1 cellular context compared by ENCODE assay signal in the genomic region with DNA sequence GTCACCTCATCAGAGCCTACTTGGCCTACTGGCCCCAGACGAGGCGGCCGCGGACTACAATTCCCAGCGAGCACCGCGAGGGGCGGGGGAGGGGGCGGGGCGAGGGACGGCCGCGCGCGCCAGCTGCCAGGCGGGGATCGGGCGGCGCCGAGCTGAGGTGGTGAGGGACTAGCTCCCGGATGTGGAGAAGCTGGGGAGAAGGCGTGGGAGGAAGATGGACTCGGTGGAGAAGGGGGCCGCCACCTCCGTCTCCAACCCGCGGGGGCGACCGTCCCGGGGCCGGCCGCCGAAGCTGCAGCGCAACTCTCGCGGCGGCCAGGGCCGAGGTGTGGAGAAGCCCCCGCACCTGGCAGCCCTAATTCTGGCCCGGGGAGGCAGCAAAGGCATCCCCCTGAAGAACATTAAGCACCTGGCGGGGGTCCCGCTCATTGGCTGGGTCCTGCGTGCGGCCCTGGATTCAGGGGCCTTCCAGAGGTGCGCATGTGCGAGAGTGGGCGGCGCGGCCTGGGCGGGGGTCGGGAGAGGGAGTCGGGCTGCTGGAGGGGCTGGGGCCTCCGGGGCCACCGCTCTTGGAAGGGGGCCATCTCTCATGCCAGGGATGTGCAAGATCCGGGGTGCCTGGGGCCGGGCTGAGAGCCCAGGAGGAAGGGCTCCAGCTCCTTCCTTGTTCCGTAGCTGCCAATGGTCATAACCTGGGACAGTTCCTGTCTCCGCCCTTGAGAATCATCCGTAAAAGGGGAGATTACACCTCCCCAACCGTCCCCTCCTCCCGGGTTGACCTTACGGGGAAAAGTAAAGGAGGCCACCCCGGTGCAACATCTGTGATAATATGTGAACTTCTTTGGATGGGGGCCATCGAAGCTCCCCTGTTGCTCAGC.
TF ChIP-seq lines count a peak whose summit lies in the region.

A gene (plus strand): TSS at position 129 of the 878 bp plus-strand sequence. CDS start 86 bp downstream, at position 215.

TF ChIP-seq in K562, 482 proteins besides CTCF, POLR2A, EP300 and RAD21 (continued from another document and continues in another):
- TF ChIP-seq MEF2D (tag; conservative IDR thresholded peaks at IDR 0.05; ENCODE audit: low read depth) (no peak), GABPA (tag; conservative IDR thresholded peaks at IDR 0.05; ENCODE audit: low read depth) (no peak; the same call in 1 of the 2 replicates), MYBL2 (IDR thresholded peaks at IDR 0.05; ENCODE audit: low read depth) (no peak), MYBL2 (CRISPR knock-in tag; IDR thresholded peaks at IDR 0.05; ENCODE audit: borderline replicate concordance) (no peak), RHOXF2B (CRISPR knock-in tag; conservative IDR thresholded peaks at IDR 0.05) (no peak), DACH1 (IDR thresholded peaks at IDR 0.05; ENCODE audit: partially characterized antibody) (no peak), ZNF561 (CRISPR knock-in tag; conservative IDR thresholded peaks at IDR 0.05) (no peak), ZNF766 (CRISPR knock-in tag; conservative IDR thresholded peaks at IDR 0.05) (no peak), MIER1 (IDR thresholded peaks at IDR 0.05; ENCODE audit: low read depth) (no peak), NCOA2 (IDR thresholded peaks at IDR 0.05; ENCODE audit: partially characterized antibody in 2 of 2) (no peak), TARDBP (IDR thresholded peaks at IDR 0.05) (no peak), NELFE (IDR thresholded peaks at IDR 0.05; ENCODE audit: insufficient read depth, insufficient read length) (no peak), SAFB (IDR thresholded peaks at IDR 0.05; ENCODE audit: borderline replicate concordance, low read depth, low read length) (no peak), NFIC (IDR thresholded peaks at IDR 0.05) (peak; percentile 91), NFIX (CRISPR knock-in tag; IDR thresholded peaks at IDR 0.05; ENCODE audit: low read depth) (no peak), BCOR (IDR thresholded peaks at IDR 0.05) (no peak; the same call in 1 of the 2 replicates), ZNF324 (CRISPR knock-in tag; IDR thresholded peaks at IDR 0.05) (no peak), ZNF253 (CRISPR knock-in tag; conservative IDR thresholded peaks at IDR 0.05) (no peak), RFX1 (IDR thresholded peaks at IDR 0.05) (no peak), CC2D1A (IDR thresholded peaks at IDR 0.05) (peak; percentile 49; the same call in 1 of the 2 replicates), ZC3H4 (CRISPR knock-in tag; IDR thresholded peaks at IDR 0.05; ENCODE audit: borderline replicate concordance) (no peak), SP1 (CRISPR knock-in tag; IDR thresholded peaks at IDR 0.05) (no peak), DPF2 (IDR thresholded peaks at IDR 0.05) (peak; percentile 62; the same call in 1 of the 2 replicates), ARID2 (IDR thresholded peaks at IDR 0.05) (no peak), ZNF133 (CRISPR knock-in tag; IDR thresholded peaks at IDR 0.05) (no peak), NFRKB (IDR thresholded peaks at IDR 0.05; ENCODE audit: low read depth) (no peak; the same call in 1 of the 2 replicates), SMAD1 (IDR thresholded peaks at IDR 0.05; ENCODE audit: low read depth, low read length, partially characterized antibody) (no peak), PRPF4 (IDR thresholded peaks at IDR 0.05; ENCODE audit: insufficient read depth, low read depth, low read length, poor library complexity, severe bottlenecking) (no peak), HMG20B (CRISPR knock-in tag; IDR thresholded peaks at IDR 0.05) (no peak), ZNF263 (CRISPR knock-in tag; IDR thresholded peaks at IDR 0.05; ENCODE audit: borderline replicate concordance) (no peak), ARNT (IDR thresholded peaks at IDR 0.05) (0 out of 4 replicates have a peak, but pooled peaks of 1 of the 2 experiments have one; percentile 30), DDX20 (tag; IDR thresholded peaks at IDR 0.05; ENCODE audit: low read depth) (no peak), TEAD2 (tag; IDR thresholded peaks at IDR 0.05) (no peak), SP2 (IDR thresholded peaks at IDR 0.05; ENCODE audit: extremely low read depth, low read depth, low read length, poor library complexity, severe bottlenecking) (no peak), EHMT2 (IDR thresholded peaks at IDR 0.05) (no peak; the same call in 1 of the 2 replicates), ZKSCAN1 (IDR thresholded peaks at IDR 0.05; ENCODE audit: low read depth, low read length) (0 out of 2 replicates have a peak, but pooled peaks have one; percentile 20), RUNX1 (IDR thresholded peaks at IDR 0.05; ENCODE audit: low read depth) (no peak), ZNF41 (CRISPR knock-in tag; conservative IDR thresholded peaks at IDR 0.05) (no peak), MAFK (IDR thresholded peaks at IDR 0.05; ENCODE audit: low read length) (no peak), L3MBTL2 (IDR thresholded peaks at IDR 0.05) (no peak), NFXL1 (CRISPR knock-in tag; IDR thresholded peaks at IDR 0.05) (no peak), KDM2B (CRISPR knock-in tag; IDR thresholded peaks at IDR 0.05) (no peak), PHF20 (IDR thresholded peaks at IDR 0.05; ENCODE audit: partially characterized antibody) (no peak), CCNT2 (IDR thresholded peaks at IDR 0.05; ENCODE audit: borderline replicate concordance, extremely low read depth, insufficient read length, low read depth, low read length) (peak; percentile 23), MCM7 (IDR thresholded peaks at IDR 0.05) (no peak), ZNF143 (CRISPR knock-in tag; IDR thresholded peaks at IDR 0.05) (peak; percentile 77), GABPB2 (CRISPR knock-in tag; conservative IDR thresholded peaks at IDR 0.05) (no peak)
- TF ChIP-seq, protein P1, sequence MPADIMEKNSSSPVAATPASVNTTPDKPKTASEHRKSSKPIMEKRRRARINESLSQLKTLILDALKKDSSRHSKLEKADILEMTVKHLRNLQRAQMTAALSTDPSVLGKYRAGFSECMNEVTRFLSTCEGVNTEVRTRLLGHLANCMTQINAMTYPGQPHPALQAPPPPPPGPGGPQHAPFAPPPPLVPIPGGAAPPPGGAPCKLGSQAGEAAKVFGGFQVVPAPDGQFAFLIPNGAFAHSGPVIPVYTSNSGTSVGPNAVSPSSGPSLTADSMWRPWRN (IDR thresholded peaks at IDR 0.05; ENCODE audit: low read depth) = no peak
- TF ChIP-seq, protein P2, sequence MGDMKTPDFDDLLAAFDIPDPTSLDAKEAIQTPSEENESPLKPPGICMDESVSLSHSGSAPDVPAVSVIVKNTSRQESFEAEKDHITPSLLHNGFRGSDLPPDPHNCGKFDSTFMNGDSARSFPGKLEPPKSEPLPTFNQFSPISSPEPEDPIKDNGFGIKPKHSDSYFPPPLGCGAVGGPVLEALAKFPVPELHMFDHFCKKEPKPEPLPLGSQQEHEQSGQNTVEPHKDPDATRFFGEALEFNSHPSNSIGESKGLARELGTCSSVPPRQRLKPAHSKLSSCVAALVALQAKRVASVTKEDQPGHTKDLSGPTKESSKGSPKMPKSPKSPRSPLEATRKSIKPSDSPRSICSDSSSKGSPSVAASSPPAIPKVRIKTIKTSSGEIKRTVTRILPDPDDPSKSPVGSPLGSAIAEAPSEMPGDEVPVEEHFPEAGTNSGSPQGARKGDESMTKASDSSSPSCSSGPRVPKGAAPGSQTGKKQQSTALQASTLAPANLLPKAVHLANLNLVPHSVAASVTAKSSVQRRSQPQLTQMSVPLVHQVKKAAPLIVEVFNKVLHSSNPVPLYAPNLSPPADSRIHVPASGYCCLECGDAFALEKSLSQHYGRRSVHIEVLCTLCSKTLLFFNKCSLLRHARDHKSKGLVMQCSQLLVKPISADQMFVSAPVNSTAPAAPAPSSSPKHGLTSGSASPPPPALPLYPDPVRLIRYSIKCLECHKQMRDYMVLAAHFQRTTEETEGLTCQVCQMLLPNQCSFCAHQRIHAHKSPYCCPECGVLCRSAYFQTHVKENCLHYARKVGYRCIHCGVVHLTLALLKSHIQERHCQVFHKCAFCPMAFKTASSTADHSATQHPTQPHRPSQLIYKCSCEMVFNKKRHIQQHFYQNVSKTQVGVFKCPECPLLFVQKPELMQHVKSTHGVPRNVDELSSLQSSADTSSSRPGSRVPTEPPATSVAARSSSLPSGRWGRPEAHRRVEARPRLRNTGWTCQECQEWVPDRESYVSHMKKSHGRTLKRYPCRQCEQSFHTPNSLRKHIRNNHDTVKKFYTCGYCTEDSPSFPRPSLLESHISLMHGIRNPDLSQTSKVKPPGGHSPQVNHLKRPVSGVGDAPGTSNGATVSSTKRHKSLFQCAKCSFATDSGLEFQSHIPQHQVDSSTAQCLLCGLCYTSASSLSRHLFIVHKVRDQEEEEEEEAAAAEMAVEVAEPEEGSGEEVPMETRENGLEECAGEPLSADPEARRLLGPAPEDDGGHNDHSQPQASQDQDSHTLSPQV (IDR thresholded peaks at IDR 0.05) = no peak
- TF ChIP-seq, protein P3, sequence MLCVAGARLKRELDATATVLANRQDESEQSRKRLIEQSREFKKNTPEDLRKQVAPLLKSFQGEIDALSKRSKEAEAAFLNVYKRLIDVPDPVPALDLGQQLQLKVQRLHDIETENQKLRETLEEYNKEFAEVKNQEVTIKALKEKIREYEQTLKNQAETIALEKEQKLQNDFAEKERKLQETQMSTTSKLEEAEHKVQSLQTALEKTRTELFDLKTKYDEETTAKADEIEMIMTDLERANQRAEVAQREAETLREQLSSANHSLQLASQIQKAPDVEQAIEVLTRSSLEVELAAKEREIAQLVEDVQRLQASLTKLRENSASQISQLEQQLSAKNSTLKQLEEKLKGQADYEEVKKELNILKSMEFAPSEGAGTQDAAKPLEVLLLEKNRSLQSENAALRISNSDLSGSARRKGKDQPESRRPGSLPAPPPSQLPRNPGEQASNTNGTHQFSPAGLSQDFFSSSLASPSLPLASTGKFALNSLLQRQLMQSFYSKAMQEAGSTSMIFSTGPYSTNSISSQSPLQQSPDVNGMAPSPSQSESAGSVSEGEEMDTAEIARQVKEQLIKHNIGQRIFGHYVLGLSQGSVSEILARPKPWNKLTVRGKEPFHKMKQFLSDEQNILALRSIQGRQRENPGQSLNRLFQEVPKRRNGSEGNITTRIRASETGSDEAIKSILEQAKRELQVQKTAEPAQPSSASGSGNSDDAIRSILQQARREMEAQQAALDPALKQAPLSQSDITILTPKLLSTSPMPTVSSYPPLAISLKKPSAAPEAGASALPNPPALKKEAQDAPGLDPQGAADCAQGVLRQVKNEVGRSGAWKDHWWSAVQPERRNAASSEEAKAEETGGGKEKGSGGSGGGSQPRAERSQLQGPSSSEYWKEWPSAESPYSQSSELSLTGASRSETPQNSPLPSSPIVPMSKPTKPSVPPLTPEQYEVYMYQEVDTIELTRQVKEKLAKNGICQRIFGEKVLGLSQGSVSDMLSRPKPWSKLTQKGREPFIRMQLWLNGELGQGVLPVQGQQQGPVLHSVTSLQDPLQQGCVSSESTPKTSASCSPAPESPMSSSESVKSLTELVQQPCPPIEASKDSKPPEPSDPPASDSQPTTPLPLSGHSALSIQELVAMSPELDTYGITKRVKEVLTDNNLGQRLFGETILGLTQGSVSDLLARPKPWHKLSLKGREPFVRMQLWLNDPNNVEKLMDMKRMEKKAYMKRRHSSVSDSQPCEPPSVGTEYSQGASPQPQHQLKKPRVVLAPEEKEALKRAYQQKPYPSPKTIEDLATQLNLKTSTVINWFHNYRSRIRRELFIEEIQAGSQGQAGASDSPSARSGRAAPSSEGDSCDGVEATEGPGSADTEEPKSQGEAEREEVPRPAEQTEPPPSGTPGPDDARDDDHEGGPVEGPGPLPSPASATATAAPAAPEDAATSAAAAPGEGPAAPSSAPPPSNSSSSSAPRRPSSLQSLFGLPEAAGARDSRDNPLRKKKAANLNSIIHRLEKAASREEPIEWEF (CRISPR knock-in tag; IDR thresholded peaks at IDR 0.05) = no peak
- TF ChIP-seq, protein P4, sequence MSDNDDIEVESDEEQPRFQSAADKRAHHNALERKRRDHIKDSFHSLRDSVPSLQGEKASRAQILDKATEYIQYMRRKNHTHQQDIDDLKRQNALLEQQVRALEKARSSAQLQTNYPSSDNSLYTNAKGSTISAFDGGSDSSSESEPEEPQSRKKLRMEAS (CRISPR knock-in tag; IDR thresholded peaks at IDR 0.05) = 0 out of 2 replicates have a peak, but pooled peaks have one; percentile 40
- TF ChIP-seq, protein P5, sequence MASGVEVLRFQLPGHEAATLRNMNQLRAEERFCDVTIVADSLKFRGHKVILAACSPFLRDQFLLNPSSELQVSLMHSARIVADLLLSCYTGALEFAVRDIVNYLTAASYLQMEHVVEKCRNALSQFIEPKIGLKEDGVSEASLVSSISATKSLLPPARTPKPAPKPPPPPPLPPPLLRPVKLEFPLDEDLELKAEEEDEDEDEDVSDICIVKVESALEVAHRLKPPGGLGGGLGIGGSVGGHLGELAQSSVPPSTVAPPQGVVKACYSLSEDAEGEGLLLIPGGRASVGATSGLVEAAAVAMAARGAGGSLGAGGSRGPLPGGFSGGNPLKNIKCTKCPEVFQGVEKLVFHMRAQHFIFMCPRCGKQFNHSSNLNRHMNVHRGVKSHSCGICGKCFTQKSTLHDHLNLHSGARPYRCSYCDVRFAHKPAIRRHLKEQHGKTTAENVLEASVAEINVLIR (CRISPR knock-in tag; IDR thresholded peaks at IDR 0.05) = no peak
- TF ChIP-seq, protein P6, sequence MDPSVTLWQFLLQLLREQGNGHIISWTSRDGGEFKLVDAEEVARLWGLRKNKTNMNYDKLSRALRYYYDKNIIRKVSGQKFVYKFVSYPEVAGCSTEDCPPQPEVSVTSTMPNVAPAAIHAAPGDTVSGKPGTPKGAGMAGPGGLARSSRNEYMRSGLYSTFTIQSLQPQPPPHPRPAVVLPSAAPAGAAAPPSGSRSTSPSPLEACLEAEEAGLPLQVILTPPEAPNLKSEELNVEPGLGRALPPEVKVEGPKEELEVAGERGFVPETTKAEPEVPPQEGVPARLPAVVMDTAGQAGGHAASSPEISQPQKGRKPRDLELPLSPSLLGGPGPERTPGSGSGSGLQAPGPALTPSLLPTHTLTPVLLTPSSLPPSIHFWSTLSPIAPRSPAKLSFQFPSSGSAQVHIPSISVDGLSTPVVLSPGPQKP (CRISPR knock-in tag; IDR thresholded peaks at IDR 0.05) = no peak
- TF ChIP-seq, protein P7, sequence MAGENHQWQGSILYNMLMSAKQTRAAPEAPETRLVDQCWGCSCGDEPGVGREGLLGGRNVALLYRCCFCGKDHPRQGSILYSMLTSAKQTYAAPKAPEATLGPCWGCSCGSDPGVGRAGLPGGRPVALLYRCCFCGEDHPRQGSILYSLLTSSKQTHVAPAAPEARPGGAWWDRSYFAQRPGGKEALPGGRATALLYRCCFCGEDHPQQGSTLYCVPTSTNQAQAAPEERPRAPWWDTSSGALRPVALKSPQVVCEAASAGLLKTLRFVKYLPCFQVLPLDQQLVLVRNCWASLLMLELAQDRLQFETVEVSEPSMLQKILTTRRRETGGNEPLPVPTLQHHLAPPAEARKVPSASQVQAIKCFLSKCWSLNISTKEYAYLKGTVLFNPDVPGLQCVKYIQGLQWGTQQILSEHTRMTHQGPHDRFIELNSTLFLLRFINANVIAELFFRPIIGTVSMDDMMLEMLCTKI (IDR thresholded peaks at IDR 0.05; ENCODE audit: partially characterized antibody) = no peak
- TF ChIP-seq, protein P8, sequence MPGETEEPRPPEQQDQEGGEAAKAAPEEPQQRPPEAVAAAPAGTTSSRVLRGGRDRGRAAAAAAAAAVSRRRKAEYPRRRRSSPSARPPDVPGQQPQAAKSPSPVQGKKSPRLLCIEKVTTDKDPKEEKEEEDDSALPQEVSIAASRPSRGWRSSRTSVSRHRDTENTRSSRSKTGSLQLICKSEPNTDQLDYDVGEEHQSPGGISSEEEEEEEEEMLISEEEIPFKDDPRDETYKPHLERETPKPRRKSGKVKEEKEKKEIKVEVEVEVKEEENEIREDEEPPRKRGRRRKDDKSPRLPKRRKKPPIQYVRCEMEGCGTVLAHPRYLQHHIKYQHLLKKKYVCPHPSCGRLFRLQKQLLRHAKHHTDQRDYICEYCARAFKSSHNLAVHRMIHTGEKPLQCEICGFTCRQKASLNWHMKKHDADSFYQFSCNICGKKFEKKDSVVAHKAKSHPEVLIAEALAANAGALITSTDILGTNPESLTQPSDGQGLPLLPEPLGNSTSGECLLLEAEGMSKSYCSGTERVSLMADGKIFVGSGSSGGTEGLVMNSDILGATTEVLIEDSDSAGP (CRISPR knock-in tag; IDR thresholded peaks at IDR 0.05) = no peak
